ENCODE assay signal across 11 cellular contexts in the genomic region with DNA sequence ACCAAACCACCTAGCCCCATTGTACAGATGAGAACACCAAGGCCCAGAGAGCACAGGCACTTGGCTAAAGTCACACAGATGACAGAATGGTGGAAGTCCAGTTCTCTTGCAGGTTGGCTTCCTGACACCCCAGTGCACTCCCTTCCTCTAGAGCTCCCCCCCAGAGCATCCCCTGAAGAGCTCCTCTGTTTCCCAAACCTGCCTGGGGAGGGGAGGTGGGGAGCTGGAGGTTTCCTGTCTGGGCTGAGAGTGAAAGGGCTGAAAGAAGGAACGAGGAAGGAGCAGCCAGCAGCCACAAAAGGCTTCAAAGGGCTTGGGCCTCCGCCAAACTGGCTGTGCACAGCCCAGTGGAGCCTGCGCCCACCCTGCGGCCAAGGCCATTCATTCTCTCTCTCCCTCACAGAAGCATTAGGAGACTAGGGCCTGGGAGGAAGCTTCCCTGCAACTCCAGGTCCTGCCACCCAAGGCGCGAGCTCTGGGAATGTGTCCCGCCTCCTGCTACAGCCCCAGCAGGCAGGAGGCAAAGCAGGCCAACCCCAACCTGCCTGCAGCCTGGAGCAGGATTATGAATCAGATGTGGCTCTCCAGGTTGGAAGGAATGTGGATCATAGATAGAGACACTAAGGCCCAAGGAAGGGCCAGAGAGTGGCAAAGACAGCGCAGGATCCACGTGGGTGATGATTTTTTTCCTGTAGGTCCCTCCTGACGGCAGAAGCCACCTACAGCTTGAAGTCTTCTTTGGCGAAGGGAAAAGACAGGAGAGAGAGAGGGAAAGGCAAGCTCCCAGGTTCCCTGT. TPM values are rescaled to one million over a fixed set of nuclear protein-coding genes. Genes with fewer than 3 reads are reported as not detected.
DNase-seq lines count a peak whose midpoint lies in the region; TF ChIP-seq lines count a peak whose summit lies in the region.
"Had no signal": no experiment of that assay in that cellular context is flagged by ENCODE, and none has a peak within 500 bp of the region (broad histone marks: within the 10 kb centered on the region; RNA-seq: fewer than 3 reads in every experiment).

No MANE protein-coding gene starts in this region.

- H3K4me3 ChIP-seq in WERI-Rb-1 (ENCODE audit: low read depth, low read length): peak overlapping the region; percentile 45
- H3K4me3 ChIP-seq in hepatocyte: no peak overlapping the region

- DNase-seq in DMS 273 (lab: John Stamatoyannopoulos, UW; ENCODE audit: unreplicated experiment): peak; percentile 37
- DNase-seq in DMS 273 treated with DMSO at 0.1 percent for 48 hours (lab: John Stamatoyannopoulos, UW): no peak
- peak; percentile 74 for DNase-seq in WERI-Rb-1
- DNase-seq in hepatocyte (ENCODE audit: low spot score): peak; percentile 44
- DNase-seq in retina: peak; percentile 42
- no peak for DNase-seq in DMS79 treated with DMSO at 0.1 percent for 48 hours (lab: John Stamatoyannopoulos, UW)
- DNase-seq in NCI-H1694 treated with DMSO at 0.1 percent for 48 hours (lab: John Stamatoyannopoulos, UW): no peak
- DNase-seq in stimulated activated CD4-positive, alpha-beta T cell treated with anti-CD3 and anti-CD28 coated beads, Interleukin-2, amount 100 ng/mL, for 48 hours: no peak
- DNase-seq: NK-92 treated with Interleukin-12 subunit alpha and Interleukin-12 subunit beta, amount 100 ng/mL, for 24 hours had no signal

- 46% methylated on average over 11 of the region's 11 CpGs for WGBS in hepatocyte (ENCODE audit: low lambda C conversion rate, missing lambda C conversion rate)

- H3K36me3 ChIP-seq in WERI-Rb-1 (no peaks in the 10 kb centered on the region), hepatocyte (replicated peaks; ENCODE audit: insufficient read depth, low read depth) (no peaks in the 10 kb centered on the region)

- peak overlapping the region; percentile 88 for H3K4me2 ChIP-seq in hepatocyte

- TF ChIP-seq CTCF in WERI-Rb-1 (IDR thresholded peaks at IDR 0.05; ENCODE audit: low read depth, low read length) (peak; percentile 29), hepatocyte (IDR thresholded peaks at IDR 0.05; ENCODE audit: poor library complexity) (no peak)

- H3K9me2 ChIP-seq in hepatocyte (replicated peaks; ENCODE audit: insufficient read depth): no peaks in the 10 kb centered on the region

- H2AFZ ChIP-seq in hepatocyte: no peak overlapping the region

- H3K27ac ChIP-seq in WERI-Rb-1 (no peak overlapping the region), hepatocyte (no peak overlapping the region)
- H3K27ac ChIP-seq: 22Rv1 had no signal

- no peaks in the 10 kb centered on the region for H3K79me2 ChIP-seq in hepatocyte

- H3K9me3 ChIP-seq in WERI-Rb-1 (ENCODE audit: severe bottlenecking): no peaks in the 10 kb centered on the region
- no peaks in the 10 kb centered on the region for H3K9me3 ChIP-seq in hepatocyte (ENCODE audit: low read depth)

- no peaks in the 10 kb centered on the region for H4K20me1 ChIP-seq in hepatocyte (ENCODE audit: insufficient read depth, poor library complexity, severe bottlenecking)

- peaks cover 7% of the 10 kb centered on the region for H3K4me1 ChIP-seq in hepatocyte (ENCODE audit: insufficient read depth)

- H3K27me3 ChIP-seq in WERI-Rb-1 (ENCODE audit: insufficient read depth, low read depth, severe bottlenecking): peaks cover 26% of the 10 kb centered on the region
- H3K27me3 ChIP-seq in hepatocyte: peaks cover 18% of the 10 kb centered on the region

RNA-seq across cellular contexts. Expression of a gene that starts 0.9 kb away (rescaled TPM):
- 15.2 and 18.5 TPM in 2 replicates for total RNA-seq in hepatocyte
- 7.3 and 7.5 TPM in 2 replicates for polyA plus RNA-seq in hepatocyte
- total RNA-seq: fibroblast of lung had no signal
- polyA plus RNA-seq: fibroblast of lung had no signal

RNA-seq across cellular contexts. Expression of a gene that starts 43.6 kb away (rescaled TPM):
- 3.3 and 4.1 TPM in 2 replicates for total RNA-seq in hepatocyte
- polyA plus RNA-seq in hepatocyte: 1.2 and 1.9 TPM in 2 replicates

Comparison
In these comparisons a context has a peak if more than half of its experiments do, and no peak if none do; other contexts are left out.
1. DNase-seq: peak in DMS 273 (single experiment), WERI-Rb-1 (single experiment), hepatocyte (single experiment) and retina (single experiment); none in DMS 273 treated with DMSO at 0.1 percent for 48 hours (single experiment), DMS79 treated with DMSO at 0.1 percent for 48 hours (single experiment), NCI-H1694 treated with DMSO at 0.1 percent for 48 hours (single experiment) and stimulated activated CD4-positive, alpha-beta T cell treated with anti-CD3 and anti-CD28 coated beads, Interleukin-2, amount 100 ng/mL, for 48 hours (0 of 2).